8 cellular contexts compared by ENCODE assay signal in genomic region chr5:107672212-107673105, GRCh38. TPM values are rescaled to one million over a fixed set of nuclear protein-coding genes. Genes with fewer than 3 reads are reported as not detected.
DNase-seq lines count a peak whose midpoint lies in the region; ATAC-seq and TF ChIP-seq lines count a peak whose summit lies in the region.

No MANE protein-coding gene starts in this region.

- H3K36me3 Mint-ChIP-seq in CD4-positive, alpha-beta memory T cell = no peaks in the 10 kb centered on the region
- H3K36me3 Mint-ChIP-seq in activated T-helper 2 cell treated with anti-CD3 and anti-CD28 coated beads, Interferon-gamma antibody, Interleukin-2, Interleukin-4, amounts not matched to agents 10 μg/mL and 5 μg/mL and 100 μg/mL, durations not matched to agents 14 hours and 24 hours and 36 hours (ENCODE audit: low read depth) = no peaks in the 10 kb centered on the region
- H3K36me3 Mint-ChIP-seq in naive thymus-derived CD4-positive, alpha-beta T cell = no peaks in the 10 kb centered on the region

- no peaks in the 10 kb centered on the region for H3K9me3 Mint-ChIP-seq in CD4-positive, alpha-beta memory T cell
- H3K9me3 Mint-ChIP-seq in activated T-helper 2 cell treated with anti-CD3 and anti-CD28 coated beads, Interferon-gamma antibody, Interleukin-2, Interleukin-4, amounts not matched to agents 10 μg/mL and 5 μg/mL and 100 μg/mL, durations not matched to agents 14 hours and 24 hours and 36 hours = no peaks in the 10 kb centered on the region
- H3K9me3 Mint-ChIP-seq in naive thymus-derived CD4-positive, alpha-beta T cell = peaks cover 0 to 2% (median 0%) of the 10 kb centered on the region in 11 donors

- H3K27ac ChIP-seq in CD4-positive, alpha-beta memory T cell (ENCODE audit: low read depth, low read length) = no peak overlapping the region
- H3K27ac ChIP-seq in HEK293 (ENCODE audit: extremely low read depth, low read depth, low read length) = peak overlapping the region; percentile 99
- peak overlapping the region; percentile 83 for H3K27ac ChIP-seq in foreskin keratinocyte
- no peak overlapping the region for H3K27ac ChIP-seq in naive thymus-derived CD4-positive, alpha-beta T cell (ENCODE audit: low read depth, low read length)
- peak overlapping the region in 1 of 2 donors; percentile 18 for H3K27ac ChIP-seq in uterus

- no peaks in the 10 kb centered on the region for H3K9me3 ChIP-seq in CD4-positive, alpha-beta memory T cell (ENCODE audit: control insufficient read depth in 1 of 2, low read length in 2 of 2)
- no peaks in the 10 kb centered on the region for H3K9me3 ChIP-seq in HEK293 (ENCODE audit: control insufficient read depth, insufficient read depth, low read depth, low read length)
- no peaks in the 10 kb centered on the region for H3K9me3 ChIP-seq in naive thymus-derived CD4-positive, alpha-beta T cell (ENCODE audit: control insufficient read depth in 2 of 3, low read length in 3 of 3)
- H3K9me3 ChIP-seq in uterus = no peaks in the 10 kb centered on the region

- no peaks in the 10 kb centered on the region for H3K36me3 ChIP-seq in CD4-positive, alpha-beta memory T cell (ENCODE audit: insufficient read depth, low read length)
- H3K36me3 ChIP-seq in HEK293 (ENCODE audit: control insufficient read depth in 2 of 2, insufficient read depth in 1 of 2, low read length in 2 of 2) = no peaks in the 10 kb centered on the region
- no peaks in the 10 kb centered on the region for H3K36me3 ChIP-seq in naive thymus-derived CD4-positive, alpha-beta T cell (ENCODE audit: control insufficient read depth in 2 of 3, insufficient read depth in 3 of 3, low read length in 3 of 3)
- H3K36me3 ChIP-seq in uterus = no peaks in the 10 kb centered on the region

- H3K27me3 Mint-ChIP-seq in CD4-positive, alpha-beta memory T cell = peaks cover 49 to 50% of the 10 kb centered on the region in 2 donors
- peaks cover 70% of the 10 kb centered on the region for H3K27me3 Mint-ChIP-seq in activated T-helper 2 cell treated with anti-CD3 and anti-CD28 coated beads, Interferon-gamma antibody, Interleukin-2, Interleukin-4, amounts not matched to agents 10 μg/mL and 5 μg/mL and 100 μg/mL, durations not matched to agents 14 hours and 24 hours and 36 hours (ENCODE audit: low read depth)
- H3K27me3 Mint-ChIP-seq in naive thymus-derived CD4-positive, alpha-beta T cell = peaks cover 65 to 81% (median 70%) of the 10 kb centered on the region in 5 donors

- peaks cover 24% of the 10 kb centered on the region for H3K27me3 ChIP-seq in CD4-positive, alpha-beta memory T cell (ENCODE audit: insufficient read depth, low read length)
- H3K27me3 ChIP-seq in foreskin keratinocyte = no peaks in the 10 kb centered on the region
- H3K27me3 ChIP-seq in naive thymus-derived CD4-positive, alpha-beta T cell (ENCODE audit: control insufficient read depth in 2 of 2, insufficient read depth in 2 of 2, low read length in 2 of 2) = peaks cover 0 to 10% of the 10 kb centered on the region in 2 donors
- H3K27me3 ChIP-seq in uterus = peaks cover 0 to 6% of the 10 kb centered on the region in 2 donors

- H3K4me3 Mint-ChIP-seq in CD4-positive, alpha-beta memory T cell = peak overlapping the region; percentile 79 to 95 (median 84)
- H3K4me3 Mint-ChIP-seq in activated T-helper 2 cell treated with anti-CD3 and anti-CD28 coated beads, Interferon-gamma antibody, Interleukin-2, Interleukin-4, amounts not matched to agents 10 μg/mL and 5 μg/mL and 100 μg/mL, durations not matched to agents 14 hours and 24 hours and 36 hours (ENCODE audit: low read depth) = peak overlapping the region; percentile 75
- peak overlapping the region; percentile 75 to 94 (median 86) for H3K4me3 Mint-ChIP-seq in naive thymus-derived CD4-positive, alpha-beta T cell

- peaks cover 28% of the 10 kb centered on the region for H3K4me1 ChIP-seq in CD4-positive, alpha-beta memory T cell (ENCODE audit: insufficient read depth, low read length)
- H3K4me1 ChIP-seq in HEK293 (ENCODE audit: control insufficient read depth, insufficient read depth, low read length) (peaks cover 3% of the 10 kb centered on the region), foreskin keratinocyte (peaks cover 2% of the 10 kb centered on the region), uterus (peaks cover 0 to 4% of the 10 kb centered on the region in 2 donors)
- peaks cover 11 to 19% of the 10 kb centered on the region in 2 donors for H3K4me1 ChIP-seq in naive thymus-derived CD4-positive, alpha-beta T cell (ENCODE audit: control insufficient read depth in 2 of 2, insufficient read depth in 2 of 2, low read length in 2 of 2)

- H3K27ac Mint-ChIP-seq in CD4-positive, alpha-beta memory T cell = no peak overlapping the region
- H3K27ac Mint-ChIP-seq in activated T-helper 2 cell treated with anti-CD3 and anti-CD28 coated beads, Interferon-gamma antibody, Interleukin-2, Interleukin-4, amounts not matched to agents 10 μg/mL and 5 μg/mL and 100 μg/mL, durations not matched to agents 14 hours and 24 hours and 36 hours = no peak overlapping the region
- peak overlapping the region in 2 of 9 donors; percentile 18 to 48 for H3K27ac Mint-ChIP-seq in naive thymus-derived CD4-positive, alpha-beta T cell

- POLR2A ChIA-PET in CD4-positive, alpha-beta memory T cell (lab: Charles Lee; ENCODE audit: partially characterized antibody) = interaction anchor here (0.6 kb wide), 1 partner anchor 1368 kb away, joined by 3 read pairs; no protein-coding TSS in a partner anchor
- POLR2A ChIA-PET in HEK293 (lab: Yijun Ruan, JAX) = interaction anchor here (0.6 to 2.4 kb wide), 17 partner anchors 29 to 761 kb away, joined by 3 to 17 read pairs (median 4); no protein-coding TSS in a partner anchor
- POLR2A ChIA-PET in naive thymus-derived CD4-positive, alpha-beta T cell (lab: Charles Lee) = no interaction called here

- H3K4me1 Mint-ChIP-seq in CD4-positive, alpha-beta memory T cell = peaks cover 14 to 38% (median 30%) of the 10 kb centered on the region in 4 donors
- peaks cover 26% of the 10 kb centered on the region for H3K4me1 Mint-ChIP-seq in activated T-helper 2 cell treated with anti-CD3 and anti-CD28 coated beads, Interferon-gamma antibody, Interleukin-2, Interleukin-4, amounts not matched to agents 10 μg/mL and 5 μg/mL and 100 μg/mL, durations not matched to agents 14 hours and 24 hours and 36 hours (ENCODE audit: low read depth)
- H3K4me1 Mint-ChIP-seq in naive thymus-derived CD4-positive, alpha-beta T cell = peaks cover 14 to 36% (median 30%) of the 10 kb centered on the region in 7 donors

- peak overlapping the region; percentile 23 to 34 for H3K4me3 ChIP-seq in CD4-positive, alpha-beta memory T cell (ENCODE audit: low read length in 2 of 2)
- H3K4me3 ChIP-seq in HEK293 (ENCODE audit: low read depth, low read length) = peak overlapping the region; percentile 64
- H3K4me3 ChIP-seq in naive thymus-derived CD4-positive, alpha-beta T cell (ENCODE audit: low read length) = peak overlapping the region; percentile 60
- peak overlapping the region; percentile 34 to 41 for H3K4me3 ChIP-seq in uterus

- DNase-seq in CD4-positive, alpha-beta memory T cell = peak in 1 of 5 donors; percentile 31
- DNase-seq in NCI-H446 (lab: John Stamatoyannopoulos, UW) = peak; percentile 88 to 95
- DNase-seq in activated T-helper 2 cell treated with anti-CD3 and anti-CD28 coated beads, Interferon-gamma antibody, Interleukin-2, Interleukin-4, amounts not matched to agents 10 μg/mL and 5 μg/mL and 100 μg/mL, durations not matched to agents 14 hours and 24 hours and 36 hours (ENCODE audit: low spot score) = no peak
- peak; percentile 96 to 98 for DNase-seq in foreskin keratinocyte
- DNase-seq in naive thymus-derived CD4-positive, alpha-beta T cell = peak in 1 of 9 donors; percentile 26
- DNase-seq in uterus = peak; percentile 32 to 37

- TF ChIP-seq CTCF in HEK293 (tag by site-specific recombination; IDR thresholded peaks at IDR 0.05) (peak; percentile 15; the same call in 1 of the 2 replicates), foreskin keratinocyte (conservative IDR thresholded peaks at IDR 0.05) (peak; percentile 22), uterus (IDR thresholded peaks at IDR 0.05) (no peak)

- CTCF ChIA-PET in CD4-positive, alpha-beta memory T cell (lab: Charles Lee; ENCODE audit: partially characterized antibody) = no interaction called here
- CTCF ChIA-PET in HEK293 (lab: Yijun Ruan, JAX) = interaction anchor here (0.6 to 1.3 kb wide), 3 partner anchors 100 to 278 kb away, joined by 3 to 5 read pairs (median 4); no protein-coding TSS in a partner anchor
- CTCF ChIA-PET in naive thymus-derived CD4-positive, alpha-beta T cell (lab: Charles Lee) = no interaction called here

- TF ChIP-seq POLR2A in uterus (IDR thresholded peaks at IDR 0.05) = no peak

- intact Hi-C loops in CD4-positive, alpha-beta memory T cell (cut with micrococcal nuclease) = no loop called here
- intact Hi-C loops in activated T-helper 2 cell treated with anti-CD3 and anti-CD28 coated beads, Interferon-gamma antibody, Interleukin-2, Interleukin-4, amounts not matched to agents 10 μg/mL and 5 μg/mL and 100 μg/mL, durations not matched to agents 14 hours and 24 hours and 36 hours (cut with micrococcal nuclease) = loop anchor here (5.0 kb wide), 2 partner anchors 100 to 245 kb away; no protein-coding TSS in a partner anchor
- intact Hi-C loops in naive thymus-derived CD4-positive, alpha-beta T cell (cut with micrococcal nuclease) = loop anchor here (1.0 to 5.0 kb wide), 3 partner anchors 100 to 675 kb away; no protein-coding TSS in a partner anchor
- intact Hi-C loops in uterus (cut with DNase I; ENCODE audit: low total_unique reads) = no loop called here

- ATAC-seq in foreskin keratinocyte = peak; percentile 71
- peak; percentile 10 for ATAC-seq in naive thymus-derived CD4-positive, alpha-beta T cell
- ATAC-seq in HG03108 (IDR thresholded peaks at IDR 0.05; ENCODE audit: unreplicated experiment) = no peak

RNA-seq across cellular contexts. Expression of gene EFNA5, which starts 1.7 kb away (rescaled TPM):
- total RNA-seq in CD4-positive, alpha-beta memory T cell = not detected
- polyA plus RNA-seq in CD4-positive, alpha-beta memory T cell = not detected
- total RNA-seq in activated T-helper 2 cell treated with anti-CD3 and anti-CD28 coated beads, Interferon-gamma antibody, Interleukin-2, Interleukin-4, amounts not matched to agents 10 μg/mL and 5 μg/mL and 100 μg/mL, durations not matched to agents 14 hours and 24 hours and 36 hours = 0.32 TPM in 1 of 2 replicates, not detected in the other
- total RNA-seq in foreskin keratinocyte (5.3 and 6.3 TPM in 2 replicates), uterus (10 to 100 TPM in 2 of 4 donors, 1 to 10 TPM in 2; 1.2 to 22.7 (median 9.4) TPM)
- polyA plus RNA-seq in foreskin keratinocyte = 2.7 and 3.0 TPM in 2 replicates
- under 1 TPM in 1 of 5 experiments, not detected in 4; 0.54 TPM for total RNA-seq in naive thymus-derived CD4-positive, alpha-beta T cell
- not detected for polyA plus RNA-seq in naive thymus-derived CD4-positive, alpha-beta T cell

Comparison
In these comparisons a context has a peak if more than half of its experiments do, and no peak if none do; other contexts are left out.
1. H3K27ac ChIP-seq: peak in HEK293 (single experiment) and foreskin keratinocyte (single experiment); none in CD4-positive, alpha-beta memory T cell (single experiment) and naive thymus-derived CD4-positive, alpha-beta T cell (single experiment).
2. CTCF ChIP-seq: peak in HEK293 (single experiment) and foreskin keratinocyte (single experiment); none in uterus (0 of 4).
3. intact Hi-C loops: an anchor here in activated T-helper 2 cell treated with anti-CD3 and anti-CD28 coated beads, Interferon-gamma antibody, Interleukin-2, Interleukin-4, amounts not matched to agents 10 μg/mL and 5 μg/mL and 100 μg/mL, durations not matched to agents 14 hours and 24 hours and 36 hours (5.0 kb wide) and naive thymus-derived CD4-positive, alpha-beta T cell (1.0 to 5.0 kb wide); none called in CD4-positive, alpha-beta memory T cell and uterus.
4. Peak in every context shown above with its lines, with median percentiles within 50 percentile points of each other: H3K4me3 ChIP-seq and H3K4me3 Mint-ChIP-seq.